34 cellular contexts compared by ENCODE assay signal in the genomic region with DNA sequence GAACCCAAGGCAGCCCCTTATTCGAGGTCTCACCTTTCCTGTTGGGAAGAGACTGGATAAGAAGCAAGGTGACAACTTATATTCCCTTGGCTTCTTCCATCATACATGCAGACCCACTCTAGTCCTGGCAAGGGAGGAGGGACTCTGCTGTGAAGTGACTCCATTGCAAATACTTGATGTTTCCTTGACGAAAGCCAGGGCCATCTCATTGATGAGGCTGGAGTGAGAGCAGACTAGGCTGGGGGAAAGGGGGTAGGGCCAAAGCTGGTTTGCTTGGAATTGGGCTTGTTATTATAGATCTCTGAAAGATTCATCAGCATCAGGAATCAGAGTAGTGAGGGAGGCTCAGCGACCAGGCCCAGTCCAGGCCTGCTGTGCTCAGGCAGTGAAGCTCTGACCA.
"Had no signal": no experiment of that assay in that cellular context is flagged by ENCODE, and none has a peak within 500 bp of the region (broad histone marks: within the 10 kb centered on the region; RNA-seq: fewer than 3 reads in every experiment).

No MANE protein-coding gene starts in this region.

- H3K36me3 Mint-ChIP-seq: activated CD4-positive, alpha-beta memory T cell treated with anti-CD3 and anti-CD28 coated beads for 36 hours; activated naive CD4-positive, alpha-beta T cell treated with anti-CD3 and anti-CD28 coated beads, Interleukin-2, amount 50 U/mL, for 72 hours; activated naive CD8-positive, alpha-beta T cell treated with anti-CD3 and anti-CD28 coated beads for 36 hours had no signal

- H3K27ac Mint-ChIP-seq: activated B cell treated with CpG ODN at 0.5 μM for 24 hours; activated CD4-positive, alpha-beta memory T cell treated with anti-CD3 and anti-CD28 coated beads for 36 hours; activated CD4-positive, alpha-beta T cell treated with anti-CD3 and anti-CD28 coated beads, Interleukin-2, amount 10 ng/mL, durations not matched to agents 24 days and 14 days; activated CD8-positive, alpha-beta T cell treated with anti-CD3 and anti-CD28 coated beads for 36 hours; activated naive CD4-positive, alpha-beta T cell treated with anti-CD3 and anti-CD28 coated beads for 36 hours; activated naive CD4-positive, alpha-beta T cell treated with anti-CD3 and anti-CD28 coated beads, Interleukin-2, amount 50 U/mL, for 72 hours; activated naive CD8-positive, alpha-beta T cell treated with anti-CD3 and anti-CD28 coated beads for 36 hours; activated T-cell treated with anti-CD3 and anti-CD28 coated beads, Interleukin-2, amount 50 U/mL, for 72 hours; activated T-helper 1 cell treated with anti-CD3 and anti-CD28 coated beads, Interleukin-12 subunit alpha, Interleukin-12 subunit beta, Interleukin-2, Interleukin-4 antibody, amounts not matched to agents 30 ng/mL and 10 ng/mL and 1 ng/mL, durations not matched to agents 14 hours and 24 hours and 36 hours; activated T-helper 17 cell treated with anti-CD3 and anti-CD28 coated beads, Interleukin-2, amount 50 U/mL, for 72 hours; T-helper 1 cell treated with Interleukin-12 subunit alpha and Interleukin-12 subunit beta and Interleukin-4 antibody, amounts not matched to agents 30 μg/mL and 1 μg/mL, for 36 hours; T-helper 2 cell treated with Interferon-gamma antibody and Interleukin-4, amounts not matched to agents 5 μg/mL and 100 μg/mL, for 36 hours had no signal

- H3K9me3 Mint-ChIP-seq: activated B cell treated with CpG ODN at 0.5 μM for 24 hours; activated CD4-positive, alpha-beta memory T cell treated with anti-CD3 and anti-CD28 coated beads for 36 hours; activated CD4-positive, alpha-beta T cell treated with anti-CD3 and anti-CD28 coated beads, Interleukin-2, amount 10 ng/mL, durations not matched to agents 24 days and 14 days; activated CD8-positive, alpha-beta T cell treated with anti-CD3 and anti-CD28 coated beads for 36 hours; activated naive CD4-positive, alpha-beta T cell treated with anti-CD3 and anti-CD28 coated beads for 36 hours; activated naive CD4-positive, alpha-beta T cell treated with anti-CD3 and anti-CD28 coated beads, Interleukin-2, amount 50 U/mL, for 72 hours; activated naive CD8-positive, alpha-beta T cell treated with anti-CD3 and anti-CD28 coated beads for 36 hours; activated T-cell treated with anti-CD3 and anti-CD28 coated beads, Interleukin-2, amount 50 U/mL, for 4 hours; activated T-cell treated with anti-CD3 and anti-CD28 coated beads, Interleukin-2, amount 50 U/mL, for 72 hours; activated T-helper 1 cell treated with anti-CD3 and anti-CD28 coated beads, Interleukin-12 subunit alpha, Interleukin-12 subunit beta, Interleukin-2, Interleukin-4 antibody, amounts not matched to agents 30 ng/mL and 10 ng/mL and 1 ng/mL, durations not matched to agents 14 hours and 24 hours and 36 hours; activated T-helper 17 cell treated with anti-CD3 and anti-CD28 coated beads, Interleukin-2, amount 50 U/mL, for 72 hours; T-helper 1 cell treated with Interleukin-12 subunit alpha and Interleukin-12 subunit beta and Interleukin-4 antibody, amounts not matched to agents 30 μg/mL and 1 μg/mL, for 36 hours; T-helper 2 cell treated with Interferon-gamma antibody and Interleukin-4, amounts not matched to agents 5 μg/mL and 100 μg/mL, for 36 hours had no signal

- ATAC-seq: activated CD8-positive, alpha-beta T cell treated with anti-CD3 and anti-CD28 coated beads for 36 hours; activated naive CD4-positive, alpha-beta T cell treated with anti-CD3 and anti-CD28 coated beads, Interleukin-2, amount 50 U/mL, for 72 hours; activated T-cell treated with anti-CD3 and anti-CD28 coated beads, Interleukin-2, amount 50 U/mL, for 4 hours; activated T-cell treated with anti-CD3 and anti-CD28 coated beads, Interleukin-2, amount 50 U/mL, for 72 hours; activated T-helper 17 cell treated with anti-CD3 and anti-CD28 coated beads, Interleukin-2, amount 50 U/mL, for 72 hours; body of pancreas had no signal

- DNase-seq: activated B cell treated with CpG ODN at 0.5 μM for 24 hours; activated CD4-positive, alpha-beta memory T cell treated with anti-CD3 and anti-CD28 coated beads for 36 hours; activated CD4-positive, alpha-beta T cell treated with anti-CD3 and anti-CD28 coated beads for 4 hours; activated CD4-positive, alpha-beta T cell treated with anti-CD3 and anti-CD28 coated beads, Interleukin-2, amount 10 ng/mL, durations not matched to agents 24 days and 14 days; activated CD4-positive, alpha-beta T cell treated with anti-CD3 and anti-CD28 coated beads, Interleukin-2, amount 50 U/mL, for 1 hour; activated CD4-positive, alpha-beta T cell treated with anti-CD3 and anti-CD28 coated beads, Interleukin-2, amount 50 U/mL, for 4 hours; activated CD4-positive, CD25-positive, alpha-beta regulatory T cell treated with anti-CD3 and anti-CD28 coated beads, Interleukin-2, amount 50 U/mL, for 72 hours; activated CD8-positive, alpha-beta memory T cell treated with anti-CD3 and anti-CD28 coated beads, Interleukin-2, amount 50 U/mL, for 4 hours; activated CD8-positive, alpha-beta T cell treated with anti-CD3 and anti-CD28 coated beads for 36 hours; activated effector memory CD4-positive, alpha-beta T cell treated with anti-CD3 and anti-CD28 coated beads, Interleukin-2, amount 50 U/mL, for 16 hours; activated gamma-delta T cell treated with Interleukin-2 at 50 U/mL for 16 hours; activated naive CD4-positive, alpha-beta T cell; activated naive CD4-positive, alpha-beta T cell treated with anti-CD3 and anti-CD28 coated beads for 36 hours; activated naive CD4-positive, alpha-beta T cell treated with anti-CD3 and anti-CD28 coated beads, Interleukin-2, amount 50 U/mL, for 16 hours; activated naive CD8-positive, alpha-beta T cell treated with anti-CD3 and anti-CD28 coated beads for 36 hours; activated T-cell treated with anti-CD3 and anti-CD28 coated beads for 4 hours; activated T-cell treated with anti-CD3 and anti-CD28 coated beads, Interleukin-2, amount 50 U/mL, for 1 hour; activated T-cell treated with anti-CD3 and anti-CD28 coated beads, Interleukin-2, amount 50 U/mL, for 4 hours; activated T-cell treated with anti-CD3 and anti-CD28 coated beads, Interleukin-2, amount 50 U/mL, for 72 hours; adrenal gland; amniotic stem cell; aorta; body of pancreas; brain microvascular endothelial cell; central memory CD4-positive, alpha-beta T cell; T-helper 2 cell; T-helper 9 cell had no signal

- H3K4me3 Mint-ChIP-seq: activated B cell treated with CpG ODN at 0.5 μM for 24 hours; activated CD4-positive, alpha-beta memory T cell treated with anti-CD3 and anti-CD28 coated beads for 36 hours; activated CD4-positive, alpha-beta T cell treated with anti-CD3 and anti-CD28 coated beads, Interleukin-2, amount 10 ng/mL, durations not matched to agents 24 days and 14 days; activated CD8-positive, alpha-beta T cell treated with anti-CD3 and anti-CD28 coated beads for 36 hours; activated naive CD4-positive, alpha-beta T cell treated with anti-CD3 and anti-CD28 coated beads for 36 hours; activated naive CD8-positive, alpha-beta T cell treated with anti-CD3 and anti-CD28 coated beads for 36 hours; activated T-cell treated with anti-CD3 and anti-CD28 coated beads, Interleukin-2, amount 50 U/mL, for 4 hours; activated T-cell treated with anti-CD3 and anti-CD28 coated beads, Interleukin-2, amount 50 U/mL, for 72 hours; activated T-helper 1 cell treated with anti-CD3 and anti-CD28 coated beads, Interleukin-12 subunit alpha, Interleukin-12 subunit beta, Interleukin-2, Interleukin-4 antibody, amounts not matched to agents 30 ng/mL and 10 ng/mL and 1 ng/mL, durations not matched to agents 14 hours and 24 hours and 36 hours; activated T-helper 17 cell treated with anti-CD3 and anti-CD28 coated beads, Interleukin-2, amount 50 U/mL, for 72 hours; T-helper 1 cell treated with Interleukin-12 subunit alpha and Interleukin-12 subunit beta and Interleukin-4 antibody, amounts not matched to agents 30 μg/mL and 1 μg/mL, for 36 hours; T-helper 2 cell treated with Interferon-gamma antibody and Interleukin-4, amounts not matched to agents 5 μg/mL and 100 μg/mL, for 36 hours had no signal

- H3K9me3 ChIP-seq: adrenal gland, body of pancreas had no signal

- H3K27ac ChIP-seq: adrenal gland, body of pancreas, brain microvascular endothelial cell, breast epithelium, VCaP had no signal

- H3K4me1 Mint-ChIP-seq: activated B cell treated with CpG ODN at 0.5 μM for 24 hours; activated CD4-positive, alpha-beta T cell treated with anti-CD3 and anti-CD28 coated beads, Interleukin-2, amount 10 ng/mL, durations not matched to agents 24 days and 14 days; activated naive CD8-positive, alpha-beta T cell treated with anti-CD3 and anti-CD28 coated beads for 36 hours; activated T-helper 17 cell treated with anti-CD3 and anti-CD28 coated beads, Interleukin-2, amount 50 U/mL, for 72 hours had no signal

- H3K36me3 ChIP-seq: adrenal gland, brain microvascular endothelial cell, breast epithelium had no signal

- H3K4me3 ChIP-seq: adrenal gland, body of pancreas, breast epithelium had no signal

- H3K4me1 ChIP-seq: adrenal gland, body of pancreas, breast epithelium had no signal
